Comparison of ENCODE assay signal across 8 cellular contexts in genomic region chr2:162343824-162344616, GRCh38. TPM values are rescaled to one million over a fixed set of nuclear protein-coding genes. Genes with fewer than 3 reads are reported as not detected.
DNase-seq lines count a peak whose midpoint lies in the region; ATAC-seq and TF ChIP-seq lines count a peak whose summit lies in the region.

Gene GCA (plus strand): TSS chr2:162344132. CDS start chr2:162344249, 117 bp downstream.

- intact Hi-C loops in Right ventricle myocardium superior (cut with DNase I) = no loop called here
- intact Hi-C loops in ovary (cut with DNase I) = no loop called here

- H3K4me1 ChIP-seq in adipocyte (ENCODE audit: control insufficient read depth, insufficient read depth, low read length) (peaks cover 17% of the 10 kb centered on the region), ovary (ENCODE audit: insufficient read depth) (no peaks in the 10 kb centered on the region), thymus (ENCODE audit: control insufficient read depth, insufficient read depth, low read length) (peaks cover 6% of the 10 kb centered on the region)

- peaks cover 14 to 22% (median 21%) of the 10 kb centered on the region in 3 donors for H3K4me1 Mint-ChIP-seq in T-cell

- no peaks in the 10 kb centered on the region for H3K27me3 Mint-ChIP-seq in T-cell

- no peaks in the 10 kb centered on the region for H3K27me3 ChIP-seq in adipocyte (replicated peaks; ENCODE audit: control insufficient read depth, insufficient read depth, low read length)
- no peaks in the 10 kb centered on the region for H3K27me3 ChIP-seq in ovary
- no peaks in the 10 kb centered on the region for H3K27me3 ChIP-seq in thymus (ENCODE audit: control insufficient read depth, insufficient read depth)

- peak; percentile 24 for TF ChIP-seq POLR2A in ovary (IDR thresholded peaks at IDR 0.05)

- POLR2A ChIA-PET in T-cell (lab: Charles Lee) = interaction anchor here (0.6 to 2.1 kb wide), 3 partner anchors 25 to 47 kb away, joined by 4 to 12 read pairs (median 4); partner anchors contain the start of gene IFIH1 (in 1 of the 2)

- ATAC-seq in HG02610 (IDR thresholded peaks at IDR 0.05; ENCODE audit: unreplicated experiment) (peak; percentile 99), T-cell (replicated peaks in 1 of 4) (peak; percentile 96 to 99 (median 98)), Right ventricle myocardium superior (ENCODE audit: poor library complexity) (peak; percentile 100)

- H3K36me3 ChIP-seq in adipocyte (ENCODE audit: control insufficient read depth, insufficient read depth, low read length, severe bottlenecking) (no peaks in the 10 kb centered on the region), ovary (no peaks in the 10 kb centered on the region), thymus (ENCODE audit: control insufficient read depth, insufficient read depth) (no peaks in the 10 kb centered on the region)

- TF ChIP-seq CTCF in GM10266 (IDR thresholded peaks at IDR 0.05; ENCODE audit: control insufficient read depth, insufficient read depth, low read depth, missing control alignments) = no peak
- peak in 1 of 3 donors; percentile 32 for TF ChIP-seq CTCF in ovary (IDR thresholded peaks at IDR 0.05)

- peak; percentile 92 for DNase-seq in GM10266 (ENCODE audit: extremely low spot score)
- DNase-seq in NCI-H1105 treated with DMSO at 0.1 percent for 48 hours (lab: John Stamatoyannopoulos, UW) = peak; percentile 83
- peak; percentile 95 to 100 (median 98) for DNase-seq in T-cell
- peak; percentile 95 for DNase-seq in adipocyte (ENCODE audit: low read depth)
- peak; percentile 98 for DNase-seq in Right ventricle myocardium superior
- DNase-seq in ovary = peak; percentile 95 to 97 (median 96)

- H3K9me3 ChIP-seq in adipocyte (ENCODE audit: control insufficient read depth, low read length) (no peaks in the 10 kb centered on the region), ovary (no peaks in the 10 kb centered on the region), thymus (ENCODE audit: control insufficient read depth) (no peaks in the 10 kb centered on the region)

- H3K27ac Mint-ChIP-seq in T-cell = peak within 1 kb of the TSS; percentile 68 to 74

- 0 to 1% (median 0%) methylated on average over 46 to 57 of the region's 57 CpGs for whole genome bisulfite sequencing in ovary, 3 donors
- WGBS in thymus = under 1% methylated on average over 57 of the region's 57 CpGs

- H3K4me3 ChIP-seq in adipocyte (ENCODE audit: low read length) (peak within 1 kb of the TSS; percentile 90), ovary (peak within 1 kb of the TSS; percentile 86), thymus (ENCODE audit: low read length) (peak within 1 kb of the TSS; percentile 67)

- peak within 1 kb of the TSS; percentile 88 for H3K9ac ChIP-seq in adipocyte (ENCODE audit: low read length)

- peaks cover 4% of the 10 kb centered on the region for H3K36me3 Mint-ChIP-seq in T-cell

- peak within 1 kb of the TSS; percentile 89 to 90 (median 89) for H3K4me3 Mint-ChIP-seq in T-cell

- H3K27ac ChIP-seq in ovary = no peak within 1 kb of the TSS
- H3K27ac ChIP-seq in thymus (ENCODE audit: low read depth) = peak within 1 kb of the TSS; percentile 64

- CTCF ChIA-PET in T-cell (lab: Charles Lee) = interaction anchor here (1.1 to 2.8 kb wide), 4 partner anchors 9 to 46 kb away, joined by 4 to 12 read pairs (median 11); partner anchors contain the start of gene IFIH1 (in 1 of the 2)

- H3K9me3 Mint-ChIP-seq in T-cell = no peaks in the 10 kb centered on the region

- no peak for TF ChIP-seq EP300 in ovary (IDR thresholded peaks at IDR 0.05)

RNA-seq across cellular contexts. Expression of gene GCA, which starts in this region (rescaled TPM):
- total RNA-seq in T-cell (10 to 100 TPM in 3 of 5 donors, 1 to 10 TPM in 2; 6.5 to 12.8 (median 10.0) TPM), Right ventricle myocardium superior (7.6 TPM), ovary (10 to 100 TPM in 6 of 7 donors, 1 to 10 TPM in 1; 7.2 to 23.3 (median 12.5) TPM)
- polyA plus RNA-seq in ovary (10 to 100 TPM in 1 of 2 donors, 1 to 10 TPM in 1; 8.8 to 12.5 TPM), thymus (53.4 TPM)
